In genomic region chr20:49775229-49775693, GRCh38 we compare ENCODE assay signal across 10 cellular contexts. TPM values are rescaled to one million over a fixed set of nuclear protein-coding genes. Genes with fewer than 3 reads are reported as not detected.
DNase-seq lines count a peak whose midpoint lies in the region; ATAC-seq, FAIRE-seq and TF ChIP-seq lines count a peak whose summit lies in the region.
"Had no signal": no experiment of that assay in that cellular context is flagged by ENCODE, and none has a peak within 500 bp of the region (broad histone marks: within the 10 kb centered on the region; RNA-seq: fewer than 3 reads in every experiment).

No MANE protein-coding gene starts in this region.

- no peaks in the 10 kb centered on the region for H3K36me3 Mint-ChIP-seq in activated CD4-positive, alpha-beta memory T cell treated with anti-CD3 and anti-CD28 coated beads for 36 hours
- H3K36me3 Mint-ChIP-seq in activated CD4-positive, alpha-beta memory T cell treated with anti-CD3 and anti-CD28 coated beads, Interleukin-2, amount 10 ng/mL, durations not matched to agents 7 days and 5 days (ENCODE audit: low read depth) = no peaks in the 10 kb centered on the region
- H3K36me3 Mint-ChIP-seq in astrocyte (ENCODE audit: low read depth, unreplicated experiment) = no peaks in the 10 kb centered on the region
- H3K36me3 Mint-ChIP-seq in activated naive CD8-positive, alpha-beta T cell treated with anti-CD3 and anti-CD28 coated beads, Interleukin-2, amount 50 U/mL, for 24 hours (ENCODE audit: low read depth) = no peaks in the 10 kb centered on the region
- no peaks in the 10 kb centered on the region for H3K36me3 Mint-ChIP-seq in CD8-positive, alpha-beta memory T cell

- peak overlapping the region; percentile 48 for H3K4me2 ChIP-seq in astrocyte (ENCODE audit: low read length)

- peak; percentile 39 for ATAC-seq in left lobe of liver
- no peak for ATAC-seq in activated naive CD8-positive, alpha-beta T cell treated with anti-CD3 and anti-CD28 coated beads, Interleukin-2, amount 50 U/mL, for 24 hours

- peaks cover 29% of the 10 kb centered on the region for H3K4me1 Mint-ChIP-seq in activated CD4-positive, alpha-beta memory T cell treated with anti-CD3 and anti-CD28 coated beads for 36 hours (ENCODE audit: low read depth)
- peaks cover 27% of the 10 kb centered on the region for H3K4me1 Mint-ChIP-seq in activated CD4-positive, alpha-beta memory T cell treated with anti-CD3 and anti-CD28 coated beads, Interleukin-2, amount 10 ng/mL, durations not matched to agents 7 days and 5 days
- H3K4me1 Mint-ChIP-seq in astrocyte (ENCODE audit: low read depth, unreplicated experiment) = peaks cover 23% of the 10 kb centered on the region
- peaks cover 37% of the 10 kb centered on the region for H3K4me1 Mint-ChIP-seq in activated naive CD8-positive, alpha-beta T cell treated with anti-CD3 and anti-CD28 coated beads, Interleukin-2, amount 50 U/mL, for 24 hours
- peaks cover 7 to 9% (median 8%) of the 10 kb centered on the region in 3 donors for H3K4me1 Mint-ChIP-seq in CD8-positive, alpha-beta memory T cell

- no peak overlapping the region for H3K4me3 ChIP-seq in astrocyte (ENCODE audit: insufficient read depth, low read depth, low read length)
- H3K4me3 ChIP-seq in CD8-positive, alpha-beta memory T cell (ENCODE audit: low read length) = no peak overlapping the region

- H3K79me2 ChIP-seq in astrocyte (ENCODE audit: insufficient read depth, low read length) = no peaks in the 10 kb centered on the region

- H3K9me3 ChIP-seq in astrocyte (ENCODE audit: insufficient read depth, low read depth, low read length) = no peaks in the 10 kb centered on the region
- H3K9me3 ChIP-seq in CD8-positive, alpha-beta memory T cell (ENCODE audit: low read length) = no peaks in the 10 kb centered on the region

- H3K9ac ChIP-seq in astrocyte (ENCODE audit: low read length) = no peak overlapping the region

- H2AFZ ChIP-seq in astrocyte (ENCODE audit: low read depth, low read length) = no peak overlapping the region

- H3K27me3 Mint-ChIP-seq in activated CD4-positive, alpha-beta memory T cell treated with anti-CD3 and anti-CD28 coated beads for 36 hours = peaks cover 22% of the 10 kb centered on the region
- H3K27me3 Mint-ChIP-seq in activated CD4-positive, alpha-beta memory T cell treated with anti-CD3 and anti-CD28 coated beads, Interleukin-2, amount 10 ng/mL, durations not matched to agents 7 days and 5 days = peaks cover 12% of the 10 kb centered on the region
- H3K27me3 Mint-ChIP-seq in astrocyte (ENCODE audit: low read depth, unreplicated experiment) = no peaks in the 10 kb centered on the region
- peaks cover 15% of the 10 kb centered on the region for H3K27me3 Mint-ChIP-seq in activated naive CD8-positive, alpha-beta T cell treated with anti-CD3 and anti-CD28 coated beads, Interleukin-2, amount 50 U/mL, for 24 hours
- H3K27me3 Mint-ChIP-seq in CD8-positive, alpha-beta memory T cell = no peaks in the 10 kb centered on the region

- peak overlapping the region; percentile 33 for H3K27ac ChIP-seq in astrocyte (ENCODE audit: low read depth, low read length)
- no peak overlapping the region for H3K27ac ChIP-seq in CD8-positive, alpha-beta memory T cell (ENCODE audit: low read depth, low read length)

- H3K4me1 ChIP-seq in astrocyte (ENCODE audit: insufficient read depth, low read length) = peaks cover 25% of the 10 kb centered on the region
- peaks cover 8% of the 10 kb centered on the region for H3K4me1 ChIP-seq in CD8-positive, alpha-beta memory T cell (ENCODE audit: insufficient read depth, low read length)

- peak overlapping the region; percentile 18 for H3K27ac Mint-ChIP-seq in activated CD4-positive, alpha-beta memory T cell treated with anti-CD3 and anti-CD28 coated beads for 36 hours
- H3K27ac Mint-ChIP-seq in activated CD4-positive, alpha-beta memory T cell treated with anti-CD3 and anti-CD28 coated beads, Interleukin-2, amount 10 ng/mL, durations not matched to agents 7 days and 5 days = no peak overlapping the region
- H3K27ac Mint-ChIP-seq in astrocyte (ENCODE audit: unreplicated experiment) = peak overlapping the region; percentile 75
- H3K27ac Mint-ChIP-seq in activated naive CD8-positive, alpha-beta T cell treated with anti-CD3 and anti-CD28 coated beads, Interleukin-2, amount 50 U/mL, for 24 hours = no peak overlapping the region
- peak overlapping the region in 2 of 8 donors; percentile 17 to 26 for H3K27ac Mint-ChIP-seq in CD8-positive, alpha-beta memory T cell

- POLR2A ChIA-PET in activated CD4-positive, alpha-beta memory T cell treated with anti-CD3 and anti-CD28 coated beads for 36 hours (lab: Charles Lee) = interaction anchor here (2.0 kb wide), 1 partner anchor 96 kb away, joined by 5 read pairs; no protein-coding TSS in a partner anchor
- POLR2A ChIA-PET in activated CD4-positive, alpha-beta memory T cell treated with anti-CD3 and anti-CD28 coated beads, Interleukin-2, amount 10 ng/mL, durations not matched to agents 7 days and 5 days (lab: Charles Lee) = interaction anchor here (1.3 kb wide), 2 partner anchors 20 to 27 kb away, joined by 4 to 5 read pairs; no protein-coding TSS in a partner anchor
- POLR2A ChIA-PET in CD8-positive, alpha-beta memory T cell (lab: Charles Lee) = no interaction called here

- no peaks in the 10 kb centered on the region for H4K20me1 ChIP-seq in astrocyte (ENCODE audit: insufficient read depth, low read length)

- CTCF ChIA-PET in activated CD4-positive, alpha-beta memory T cell treated with anti-CD3 and anti-CD28 coated beads for 36 hours (lab: Charles Lee) = interaction anchor here (0.8 kb wide), 1 partner anchor 71 kb away, joined by 5 read pairs; no protein-coding TSS in a partner anchor
- CTCF ChIA-PET in activated CD4-positive, alpha-beta memory T cell treated with anti-CD3 and anti-CD28 coated beads, Interleukin-2, amount 10 ng/mL, durations not matched to agents 7 days and 5 days (lab: Charles Lee) = no interaction called here
- CTCF ChIA-PET in CD8-positive, alpha-beta memory T cell (lab: Charles Lee) = no interaction called here

- DNase-seq in activated CD4-positive, alpha-beta memory T cell treated with anti-CD3 and anti-CD28 coated beads for 36 hours = no peak
- DNase-seq in activated CD4-positive, alpha-beta memory T cell treated with anti-CD3 and anti-CD28 coated beads, Interleukin-2, amount 10 ng/mL, durations not matched to agents 7 days and 5 days = no peak
- DNase-seq in astrocyte (ENCODE audit: low read depth) (peak; percentile 76), left lobe of liver (ENCODE audit: low spot score) (no peak), urothelium cell line (ENCODE audit: low spot score) (peak; percentile 89), hippocampal formation (lab: John Stamatoyannopoulos, UW) (no peak)
- no peak for DNase-seq in activated naive CD8-positive, alpha-beta T cell treated with anti-CD3 and anti-CD28 coated beads, Interleukin-2, amount 50 U/mL, for 24 hours
- DNase-seq in CD8-positive, alpha-beta memory T cell = no peak

- no peaks in the 10 kb centered on the region for H3K9me3 Mint-ChIP-seq in activated CD4-positive, alpha-beta memory T cell treated with anti-CD3 and anti-CD28 coated beads for 36 hours
- no peaks in the 10 kb centered on the region for H3K9me3 Mint-ChIP-seq in activated CD4-positive, alpha-beta memory T cell treated with anti-CD3 and anti-CD28 coated beads, Interleukin-2, amount 10 ng/mL, durations not matched to agents 7 days and 5 days
- no peaks in the 10 kb centered on the region for H3K9me3 Mint-ChIP-seq in astrocyte (ENCODE audit: unreplicated experiment)
- H3K9me3 Mint-ChIP-seq in activated naive CD8-positive, alpha-beta T cell treated with anti-CD3 and anti-CD28 coated beads, Interleukin-2, amount 50 U/mL, for 24 hours = no peaks in the 10 kb centered on the region
- H3K9me3 Mint-ChIP-seq in CD8-positive, alpha-beta memory T cell = no peaks in the 10 kb centered on the region

- FAIRE-seq in astrocyte (lab: Jason Lieb, UNC) (no peak), urothelium cell line (lab: Jason Lieb, UNC) (no peak)
- FAIRE-seq: keratinocyte had no signal

- no peaks in the 10 kb centered on the region for H3K27me3 ChIP-seq in astrocyte (ENCODE audit: insufficient read depth, low read length)
- H3K27me3 ChIP-seq in CD8-positive, alpha-beta memory T cell (ENCODE audit: insufficient read depth, low read length, poor library complexity, severe bottlenecking) = peaks cover under 1% of the 10 kb centered on the region

- intact Hi-C loops in activated CD4-positive, alpha-beta memory T cell treated with anti-CD3 and anti-CD28 coated beads for 36 hours (cut with micrococcal nuclease) = no loop called here

- no peak for TF ChIP-seq CTCF in astrocyte (IDR thresholded peaks at IDR 0.05; ENCODE audit: insufficient read depth, low read depth, low read length)

- H3K4me3 Mint-ChIP-seq in activated CD4-positive, alpha-beta memory T cell treated with anti-CD3 and anti-CD28 coated beads for 36 hours = no peak overlapping the region
- H3K4me3 Mint-ChIP-seq in activated CD4-positive, alpha-beta memory T cell treated with anti-CD3 and anti-CD28 coated beads, Interleukin-2, amount 10 ng/mL, durations not matched to agents 7 days and 5 days = no peak overlapping the region
- H3K4me3 Mint-ChIP-seq in astrocyte (ENCODE audit: unreplicated experiment) = peak overlapping the region; percentile 27
- H3K4me3 Mint-ChIP-seq in activated naive CD8-positive, alpha-beta T cell treated with anti-CD3 and anti-CD28 coated beads, Interleukin-2, amount 50 U/mL, for 24 hours = no peak overlapping the region
- no peak overlapping the region for H3K4me3 Mint-ChIP-seq in CD8-positive, alpha-beta memory T cell
- H3K4me3 Mint-ChIP-seq: B cell had no signal

- H3K36me3 ChIP-seq in astrocyte (ENCODE audit: insufficient read depth, low read length) = no peaks in the 10 kb centered on the region
- no peaks in the 10 kb centered on the region for H3K36me3 ChIP-seq in CD8-positive, alpha-beta memory T cell (ENCODE audit: insufficient read depth, low read length)

RNA-seq across cellular contexts. Expression of gene SLC9A8, which starts 37.4 kb away (rescaled TPM):
- 10 to 100 TPM; 11.5 to 13.0 TPM for total RNA-seq in activated CD4-positive, alpha-beta memory T cell treated with anti-CD3 and anti-CD28 coated beads for 36 hours
- total RNA-seq in activated CD4-positive, alpha-beta memory T cell treated with anti-CD3 and anti-CD28 coated beads, Interleukin-2, amount 10 ng/mL, durations not matched to agents 7 days and 5 days = 10 to 100 TPM; 18.0 to 21.0 TPM
- total RNA-seq in astrocyte = 6.2 and 6.9 TPM in 2 replicates
- 8.6 TPM for total RNA-seq in left lobe of liver
- total RNA-seq in CD8-positive, alpha-beta memory T cell = 10 to 100 TPM; 11.5 to 12.0 TPM
- 7.7 TPM for polyA plus RNA-seq in CD8-positive, alpha-beta memory T cell

Comparison
In these comparisons a context has a peak if more than half of its experiments do, and no peak if none do; other contexts are left out.
1. H3K27ac Mint-ChIP-seq: peak in activated CD4-positive, alpha-beta memory T cell treated with anti-CD3 and anti-CD28 coated beads for 36 hours (single experiment) and astrocyte (single experiment); none in activated CD4-positive, alpha-beta memory T cell treated with anti-CD3 and anti-CD28 coated beads, Interleukin-2, amount 10 ng/mL, durations not matched to agents 7 days and 5 days (single experiment) and activated naive CD8-positive, alpha-beta T cell treated with anti-CD3 and anti-CD28 coated beads, Interleukin-2, amount 50 U/mL, for 24 hours (single experiment).
2. DNase-seq: peak in astrocyte (single experiment) and urothelium cell line (single experiment); none in activated CD4-positive, alpha-beta memory T cell treated with anti-CD3 and anti-CD28 coated beads for 36 hours (single experiment), activated CD4-positive, alpha-beta memory T cell treated with anti-CD3 and anti-CD28 coated beads, Interleukin-2, amount 10 ng/mL, durations not matched to agents 7 days and 5 days (single experiment), left lobe of liver (single experiment), activated naive CD8-positive, alpha-beta T cell treated with anti-CD3 and anti-CD28 coated beads, Interleukin-2, amount 50 U/mL, for 24 hours (single experiment), CD8-positive, alpha-beta memory T cell (0 of 5) and hippocampal formation (0 of 2).